In the genomic region with DNA sequence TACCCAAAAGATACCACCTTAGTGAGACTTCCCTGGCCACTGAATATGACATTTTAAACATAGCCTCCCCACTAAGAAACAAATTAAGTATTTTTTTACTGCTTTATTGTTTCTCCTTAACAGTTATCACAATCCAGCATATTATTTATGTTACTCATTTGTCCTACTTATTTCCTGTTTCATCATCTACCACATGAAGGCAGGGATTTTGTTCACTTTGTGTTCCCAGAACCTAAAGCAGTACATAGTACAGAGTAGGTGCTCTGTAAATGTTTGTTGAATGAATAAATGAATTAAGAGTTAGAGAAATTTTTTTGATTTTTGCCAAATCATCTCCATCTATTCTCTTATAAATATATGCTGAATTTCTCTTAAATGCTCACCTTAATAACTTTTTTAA, we compare ENCODE assay signal across 21 cellular contexts.
"Had no signal": no experiment of that assay in that cellular context is flagged by ENCODE, and none has a peak within 500 bp of the region (broad histone marks: within the 10 kb centered on the region; RNA-seq: fewer than 3 reads in every experiment).

No MANE protein-coding gene starts in this region.

- DNase-seq: activated B cell treated with CpG ODN at 0.5 μM for 24 hours; activated CD4-positive, alpha-beta T cell treated with anti-CD3 and anti-CD28 coated beads for 4 hours; activated CD4-positive, alpha-beta T cell treated with anti-CD3 and anti-CD28 coated beads, Interleukin-2, amount 50 U/mL, for 48 hours; activated CD8-positive, alpha-beta memory T cell treated with anti-CD3 and anti-CD28 coated beads, Interleukin-2, amount 50 U/mL, for 48 hours; activated naive CD4-positive, alpha-beta T cell treated with anti-CD3 and anti-CD28 coated beads for 36 hours; activated naive CD8-positive, alpha-beta T cell treated with anti-CD3 and anti-CD28 coated beads, Interleukin-2, amount 10 ng/mL, durations not matched to agents 7 days and 5 days; activated T-cell treated with anti-CD3 and anti-CD28 coated beads, Interleukin-2, amount 50 U/mL, for 48 hours; amygdala; effector CD4-positive, alpha-beta T cell; foreskin melanocyte; immature natural killer cell; midbrain; natural killer cell; stimulated activated CD4-positive, alpha-beta T cell treated with anti-CD3 and anti-CD28 coated beads, Interleukin-15, amount 100 ng/mL, for 24 hours; stomach; T1000 had no signal

- H3K27ac ChIP-seq: esophagus muscularis mucosa, hepatocyte, stomach, suprapubic skin, tibial nerve, vagina had no signal
